1 cellular context compared by ENCODE assay signal in the genomic region with DNA sequence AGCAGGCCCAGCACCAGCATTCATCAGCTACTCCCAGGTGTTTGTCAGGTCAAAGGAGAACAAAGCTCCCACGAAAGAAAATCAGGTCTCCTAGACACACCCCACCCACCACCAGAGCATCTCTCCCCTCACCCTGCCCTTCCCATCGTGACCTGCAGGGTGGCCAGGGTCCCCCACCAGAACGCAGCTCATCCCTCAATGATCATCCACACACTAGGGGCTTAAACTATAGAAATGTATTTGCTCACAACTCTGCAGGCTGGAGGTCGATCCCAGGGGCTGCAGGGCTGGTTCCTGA.
TF ChIP-seq lines count a peak whose summit lies in the region.

No MANE protein-coding gene starts in this region.

TF ChIP-seq in HepG2, 621 proteins besides CTCF, POLR2A, EP300 and RAD21 (continued from another document):
- no peak for TF ChIP-seq KLF11 (CRISPR knock-in tag; IDR thresholded peaks at IDR 0.05)
